ENCODE assay signal across 1 cellular context in the genomic region with DNA sequence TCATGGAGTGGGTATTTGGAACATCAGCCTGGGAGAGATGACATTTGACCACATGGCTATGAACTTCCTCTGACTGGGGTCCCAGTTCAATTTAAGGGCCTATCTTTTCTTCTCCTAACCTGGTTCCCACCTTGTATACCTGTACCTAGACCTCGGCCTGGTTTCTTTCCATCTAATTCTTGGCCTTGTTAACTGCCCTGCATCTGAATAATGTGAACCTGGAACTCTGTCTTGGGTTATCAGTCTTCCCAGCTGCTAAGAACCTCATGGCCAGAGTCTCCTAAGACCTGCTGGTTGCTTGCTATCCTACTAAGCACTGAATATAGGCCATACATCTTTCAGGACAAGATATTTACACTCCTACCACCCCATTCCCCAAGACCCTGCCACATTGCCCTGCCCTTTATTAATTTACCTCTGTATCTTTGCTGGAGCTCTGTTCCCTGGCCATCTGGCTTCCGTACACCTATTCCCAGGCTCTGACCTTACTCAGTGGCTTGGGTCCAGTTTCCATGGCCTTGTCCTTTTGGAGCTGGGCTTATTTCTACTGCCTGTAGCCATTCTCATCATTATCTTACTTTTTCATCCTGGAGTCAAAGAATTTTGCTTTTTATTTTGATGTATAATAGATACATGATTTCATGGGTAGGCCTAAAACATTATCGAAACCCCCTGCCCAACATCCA.
TF ChIP-seq lines count a peak whose summit lies in the region.

No MANE protein-coding gene starts in this region.

TF ChIP-seq in HepG2, 621 proteins besides CTCF, POLR2A, EP300 and RAD21:
- 0 out of 2 replicates have a peak, but pooled peaks have one; percentile 4 for TF ChIP-seq POLR2AphosphoS5 (IDR thresholded peaks at IDR 0.05; ENCODE audit: low read depth, low read length)
- no peak for TF ChIP-seq CREM (IDR thresholded peaks at IDR 0.05)
- no peak for TF ChIP-seq CREM (CRISPR knock-in tag; IDR thresholded peaks at IDR 0.05)
- TF ChIP-seq ONECUT2 (CRISPR knock-in tag; IDR thresholded peaks at IDR 0.05), result no peak
- peak; percentile 62 for TF ChIP-seq RBM22 (optimal IDR thresholded peaks at IDR 0.05; ENCODE audit: low read length)
- TF ChIP-seq KMT2B (CRISPR knock-in tag; IDR thresholded peaks at IDR 0.05), result no peak
- peak; percentile 36; the same call in 1 of the 2 replicates for TF ChIP-seq RBFOX2 (IDR thresholded peaks at IDR 0.05; ENCODE audit: low read depth, low read length)
- TF ChIP-seq BORCS8-MEF2B (CRISPR knock-in tag; IDR thresholded peaks at IDR 0.05), result no peak
